In genomic region chr13:56424246-56424645, GRCh38 we compare ENCODE assay signal across 21 cellular contexts.
"Had no signal": no experiment of that assay in that cellular context is flagged by ENCODE, and none has a peak within 500 bp of the region (broad histone marks: within the 10 kb centered on the region; RNA-seq: fewer than 3 reads in every experiment).

No MANE protein-coding gene starts in this region.

- H3K4me1 ChIP-seq: esophagus muscularis mucosa, right lobe of liver, transverse colon had no signal

- H3K4me1 Mint-ChIP-seq: activated CD8-positive, alpha-beta memory T cell treated with anti-CD3 and anti-CD28 coated beads, Interleukin-2, amount 10 ng/mL, durations not matched to agents 7 days and 5 days; immature natural killer cell; natural killer cell had no signal

- H3K27ac ChIP-seq: esophagus muscularis mucosa, right lobe of liver, transverse colon had no signal

- H3K4me3 ChIP-seq: esophagus muscularis mucosa, right lobe of liver, transverse colon had no signal

- H3K9me3 ChIP-seq: esophagus muscularis mucosa, right lobe of liver had no signal

- ATAC-seq: activated CD8-positive, alpha-beta memory T cell treated with anti-CD3 and anti-CD28 coated beads, Interleukin-2, amount 10 ng/mL, durations not matched to agents 7 days and 5 days; activated naive CD4-positive, alpha-beta T cell treated with anti-CD3 and anti-CD28 coated beads, Interleukin-2, amount 50 U/mL, for 72 hours; effector memory CD8-positive, alpha-beta T cell; left colon; natural killer cell; right lobe of liver had no signal

- DNase-seq: activated CD4-positive, alpha-beta T cell treated with anti-CD3 and anti-CD28 coated beads for 1 hour; activated CD4-positive, alpha-beta T cell treated with anti-CD3 and anti-CD28 coated beads, Interleukin-2, amount 50 U/mL, for 48 hours; activated CD8-positive, alpha-beta memory T cell treated with anti-CD3 and anti-CD28 coated beads, Interleukin-2, amount 10 ng/mL, durations not matched to agents 7 days and 5 days; activated effector memory CD4-positive, alpha-beta T cell treated with Interleukin-2 at 50 U/mL for 16 hours; activated T-cell treated with anti-CD3 and anti-CD28 coated beads, Interleukin-2, amount 50 U/mL, for 24 hours; amniotic stem cell; cerebellar nuclear complex; effector memory CD8-positive, alpha-beta T cell; immature natural killer cell; left colon; natural killer cell; nucleus accumbens; right lobe of liver; stimulated activated naive CD4-positive, alpha-beta T cell; substantia nigra; transverse colon had no signal

- H3K27me3 ChIP-seq: esophagus muscularis mucosa, right lobe of liver, transverse colon had no signal

- H3K36me3 ChIP-seq: esophagus muscularis mucosa, right lobe of liver, transverse colon had no signal

- H3K27ac Mint-ChIP-seq: activated CD8-positive, alpha-beta memory T cell treated with anti-CD3 and anti-CD28 coated beads, Interleukin-2, amount 10 ng/mL, durations not matched to agents 7 days and 5 days; activated naive CD4-positive, alpha-beta T cell treated with anti-CD3 and anti-CD28 coated beads, Interleukin-2, amount 50 U/mL, for 72 hours; activated T-cell treated with anti-CD3 and anti-CD28 coated beads, Interleukin-2, amount 50 U/mL, for 24 hours; dendritic cell treated with granulocyte-macrophage colony-stimulating factor and Interleukin-4, amounts not matched to agents 40 ng/mL and 50 ng/mL, for 4 days; effector memory CD8-positive, alpha-beta T cell; immature natural killer cell; natural killer cell; progenitor cell of endocrine pancreas had no signal

- H3K27me3 Mint-ChIP-seq: activated CD8-positive, alpha-beta memory T cell treated with anti-CD3 and anti-CD28 coated beads, Interleukin-2, amount 10 ng/mL, durations not matched to agents 7 days and 5 days; activated T-cell treated with anti-CD3 and anti-CD28 coated beads, Interleukin-2, amount 50 U/mL, for 24 hours; dendritic cell treated with granulocyte-macrophage colony-stimulating factor and Interleukin-4, amounts not matched to agents 40 ng/mL and 50 ng/mL, for 4 days; effector memory CD8-positive, alpha-beta T cell; progenitor cell of endocrine pancreas had no signal

- H3K36me3 Mint-ChIP-seq: activated CD8-positive, alpha-beta memory T cell treated with anti-CD3 and anti-CD28 coated beads, Interleukin-2, amount 10 ng/mL, durations not matched to agents 7 days and 5 days; activated naive CD4-positive, alpha-beta T cell treated with anti-CD3 and anti-CD28 coated beads, Interleukin-2, amount 50 U/mL, for 72 hours; brain; immature natural killer cell; natural killer cell had no signal

- H3K9me3 Mint-ChIP-seq: brain had no signal

- H3K4me3 Mint-ChIP-seq: activated CD8-positive, alpha-beta memory T cell treated with anti-CD3 and anti-CD28 coated beads, Interleukin-2, amount 10 ng/mL, durations not matched to agents 7 days and 5 days; activated T-cell treated with anti-CD3 and anti-CD28 coated beads, Interleukin-2, amount 50 U/mL, for 24 hours; brain; dendritic cell treated with granulocyte-macrophage colony-stimulating factor and Interleukin-4, amounts not matched to agents 40 ng/mL and 50 ng/mL, for 4 days; effector memory CD8-positive, alpha-beta T cell; immature natural killer cell; natural killer cell had no signal
